ENCODE assay signal across 15 cellular contexts in the genomic region with DNA sequence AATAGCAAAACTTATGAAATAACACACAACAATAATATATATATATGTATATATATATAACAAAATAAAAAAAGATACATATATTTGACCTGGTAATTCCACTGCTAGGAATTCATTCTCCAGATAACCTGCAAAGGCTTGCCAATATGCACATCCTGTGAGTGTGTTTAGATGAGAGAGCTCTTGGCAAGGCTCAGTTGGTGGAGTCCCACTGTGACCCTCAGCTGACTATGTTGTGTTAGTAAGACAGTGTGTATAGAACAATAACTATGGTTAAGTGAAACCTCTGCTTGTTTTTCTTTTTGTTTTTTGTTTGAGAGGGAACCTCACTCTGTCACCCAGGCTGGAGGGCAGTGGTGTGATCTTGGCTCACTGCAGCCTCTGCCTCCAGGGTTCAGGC.
"Had no signal": no experiment of that assay in that cellular context is flagged by ENCODE, and none has a peak within 500 bp of the region (broad histone marks: within the 10 kb centered on the region; RNA-seq: fewer than 3 reads in every experiment).

No MANE protein-coding gene starts in this region.

- ATAC-seq: sciatic nerve; stimulated activated naive CD8-positive, alpha-beta T cell treated with anti-CD3 and anti-CD28 coated beads, Interleukin-15, Interleukin-2, amounts not matched to agents 100 U/mL and 50 U/mL, for 24 hours; T-helper 17 cell had no signal

- DNase-seq: activated CD4-positive, alpha-beta T cell treated with anti-CD3 and anti-CD28 coated beads, Interleukin-2, amount 10 ng/mL, durations not matched to agents 7 days and 5 days; activated CD4-positive, CD25-positive, alpha-beta regulatory T cell; activated CD8-positive, alpha-beta memory T cell treated with anti-CD3 and anti-CD28 coated beads for 24 hours; activated naive CD4-positive, alpha-beta T cell treated with anti-CD3 and anti-CD28 coated beads, Interleukin-2, amount 50 U/mL, for 16 hours; adrenal gland; brain microvascular endothelial cell; naive B cell; stimulated activated CD4-positive, alpha-beta T cell treated with anti-CD3 and anti-CD28 coated beads, Interleukin-12 subunit alpha, Interleukin-12 subunit beta, amount 100 ng/mL, for 4 hours; stimulated activated CD4-positive, alpha-beta T cell treated with anti-CD3 and anti-CD28 coated beads, Interleukin-4, amount 100 ng/mL, for 1 hour; stimulated activated CD8-positive, alpha-beta memory T cell treated with anti-CD3 and anti-CD28 coated beads, Interleukin-4, amount 100 ng/mL, for 48 hours; stimulated activated naive CD8-positive, alpha-beta T cell treated with anti-CD3 and anti-CD28 coated beads, Interleukin-15, Interleukin-2, amounts not matched to agents 100 U/mL and 50 U/mL, for 24 hours; T-helper 17 cell had no signal

- H3K4me3 ChIP-seq: adrenal gland, hepatocyte, suprapubic skin had no signal
